Comparison of ENCODE assay signal across 24 cellular contexts in the genomic region with DNA sequence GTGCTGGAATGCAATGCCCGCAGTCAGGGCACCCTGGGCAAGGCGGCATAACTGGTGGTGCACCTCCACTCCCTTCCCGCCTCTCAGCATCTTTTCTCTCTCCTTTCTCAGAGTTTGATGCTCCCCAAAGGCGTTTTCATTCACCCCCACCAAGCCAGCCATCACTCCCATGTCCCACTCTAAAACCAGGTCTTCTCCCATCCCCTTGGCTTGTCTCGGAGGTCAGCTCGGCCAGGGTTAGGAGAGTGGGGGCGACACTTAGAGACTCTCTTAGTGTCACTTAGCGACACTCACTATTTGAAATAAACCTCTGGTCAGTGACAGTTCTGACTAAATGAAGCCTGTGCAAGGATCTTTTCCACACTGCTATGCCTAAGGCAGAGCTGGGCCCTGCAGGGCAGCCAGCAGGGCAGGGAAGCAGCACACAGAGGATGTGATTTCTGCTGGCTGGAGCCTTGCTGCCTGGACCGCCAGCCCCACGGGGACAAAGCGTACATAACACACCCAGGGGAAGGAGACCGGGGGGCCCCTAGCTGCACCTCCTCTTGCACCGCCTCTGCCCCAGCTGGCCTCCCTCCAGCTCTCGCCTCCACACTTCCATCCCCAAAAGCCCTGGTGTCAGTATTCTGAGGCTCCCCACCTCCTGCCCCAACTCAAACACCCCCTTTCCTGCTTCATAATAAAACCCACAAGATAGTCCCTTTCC.
"Had no signal": no experiment of that assay in that cellular context is flagged by ENCODE, and none has a peak within 500 bp of the region (broad histone marks: within the 10 kb centered on the region; RNA-seq: fewer than 3 reads in every experiment).

No MANE protein-coding gene starts in this region.

- H3K27me3 ChIP-seq: thyroid gland had no signal

- H3K9me3 ChIP-seq: breast epithelium, left lung, thyroid gland had no signal

- ATAC-seq: activated CD4-positive, alpha-beta T cell treated with anti-CD3 and anti-CD28 coated beads for 36 hours; activated CD8-positive, alpha-beta memory T cell treated with anti-CD3 and anti-CD28 coated beads, Interleukin-2, amount 10 ng/mL, durations not matched to agents 7 days and 5 days; activated CD8-positive, alpha-beta T cell treated with anti-CD3 and anti-CD28 coated beads, Interleukin-2, amount 10 ng/mL, durations not matched to agents 7 days and 5 days; activated naive CD8-positive, alpha-beta T cell treated with anti-CD3 and anti-CD28 coated beads, Interleukin-2, amount 50 U/mL, for 24 hours; left lung; sciatic nerve; stimulated activated effector memory CD8-positive, alpha-beta T cell treated with anti-CD3 and anti-CD28 coated beads, Interleukin-12 subunit alpha, Interleukin-12 subunit beta, amount 100 ng/mL, for 72 hours had no signal

- H3K4me3 ChIP-seq: breast epithelium, left lung, skin epidermis, thyroid gland had no signal

- DNase-seq: activated CD4-positive, alpha-beta T cell treated with anti-CD3 and anti-CD28 coated beads for 36 hours; activated CD4-positive, CD25-positive, alpha-beta regulatory T cell; activated CD8-positive, alpha-beta memory T cell treated with anti-CD3 and anti-CD28 coated beads, Interleukin-2, amount 10 ng/mL, durations not matched to agents 7 days and 5 days; activated CD8-positive, alpha-beta T cell treated with anti-CD3 and anti-CD28 coated beads, Interleukin-2, amount 10 ng/mL, durations not matched to agents 7 days and 5 days; activated naive CD8-positive, alpha-beta T cell treated with anti-CD3 and anti-CD28 coated beads, Interleukin-2, amount 50 U/mL, for 24 hours; activated T-cell treated with anti-CD3 and anti-CD28 coated beads, Interleukin-2, amount 50 U/mL, for 48 hours; amygdala; dermis blood vessel endothelial cell; effector CD4-positive, alpha-beta T cell; kidney glomerular epithelial cell; left lung; stimulated activated CD4-positive, alpha-beta T cell treated with anti-CD3 and anti-CD28 coated beads, Interleukin-4, amount 100 ng/mL, for 24 hours; thyroid gland had no signal

- H3K9me3 Mint-ChIP-seq: activated naive CD4-positive, alpha-beta T cell treated with anti-CD3 and anti-CD28 coated beads, Interleukin-2, amount 50 U/mL, for 24 hours; activated naive CD8-positive, alpha-beta T cell treated with anti-CD3 and anti-CD28 coated beads, Interleukin-2, amount 50 U/mL, for 24 hours; activated T-helper 2 cell treated with anti-CD3 and anti-CD28 coated beads, Interferon-gamma antibody, Interleukin-2, Interleukin-4, amounts not matched to agents 10 μg/mL and 5 μg/mL and 100 μg/mL, durations not matched to agents 14 hours and 24 hours and 36 hours; central memory CD8-positive, alpha-beta T cell; stimulated activated effector memory CD8-positive, alpha-beta T cell treated with anti-CD3 and anti-CD28 coated beads, Interleukin-12 subunit alpha, Interleukin-12 subunit beta, amount 100 ng/mL, for 72 hours; stimulated activated naive CD8-positive, alpha-beta T cell treated with anti-CD3 and anti-CD28 coated beads, Interleukin-15, Interleukin-2, amounts not matched to agents 100 ng/mL and 50 ng/mL, for 24 hours had no signal

- H3K4me1 ChIP-seq: breast epithelium had no signal

- FAIRE-seq: colon, endometrium, frontal cortex had no signal

- H3K36me3 ChIP-seq: breast epithelium, thyroid gland had no signal

- H3K4me3 Mint-ChIP-seq: activated CD4-positive, alpha-beta T cell treated with anti-CD3 and anti-CD28 coated beads for 36 hours; activated CD8-positive, alpha-beta memory T cell treated with anti-CD3 and anti-CD28 coated beads, Interleukin-2, amount 10 ng/mL, durations not matched to agents 7 days and 5 days; activated CD8-positive, alpha-beta T cell treated with anti-CD3 and anti-CD28 coated beads, Interleukin-2, amount 10 ng/mL, durations not matched to agents 7 days and 5 days; activated naive CD4-positive, alpha-beta T cell treated with anti-CD3 and anti-CD28 coated beads, Interleukin-2, amount 50 U/mL, for 24 hours; activated naive CD8-positive, alpha-beta T cell treated with anti-CD3 and anti-CD28 coated beads, Interleukin-2, amount 50 U/mL, for 24 hours; central memory CD8-positive, alpha-beta T cell; stimulated activated effector memory CD8-positive, alpha-beta T cell treated with anti-CD3 and anti-CD28 coated beads, Interleukin-12 subunit alpha, Interleukin-12 subunit beta, amount 100 ng/mL, for 72 hours; stimulated activated naive CD8-positive, alpha-beta T cell treated with anti-CD3 and anti-CD28 coated beads, Interleukin-15, Interleukin-2, amounts not matched to agents 100 ng/mL and 50 ng/mL, for 24 hours had no signal

- H3K4me1 Mint-ChIP-seq: activated CD4-positive, alpha-beta T cell treated with anti-CD3 and anti-CD28 coated beads for 36 hours; activated CD8-positive, alpha-beta memory T cell treated with anti-CD3 and anti-CD28 coated beads, Interleukin-2, amount 10 ng/mL, durations not matched to agents 7 days and 5 days; central memory CD8-positive, alpha-beta T cell; stimulated activated effector memory CD8-positive, alpha-beta T cell treated with anti-CD3 and anti-CD28 coated beads, Interleukin-12 subunit alpha, Interleukin-12 subunit beta, amount 100 ng/mL, for 72 hours had no signal

- H3K27ac ChIP-seq: breast epithelium, left lung, thyroid gland had no signal

- H3K27ac Mint-ChIP-seq: activated CD4-positive, alpha-beta T cell treated with anti-CD3 and anti-CD28 coated beads for 36 hours; activated CD8-positive, alpha-beta memory T cell treated with anti-CD3 and anti-CD28 coated beads, Interleukin-2, amount 10 ng/mL, durations not matched to agents 7 days and 5 days; activated CD8-positive, alpha-beta T cell treated with anti-CD3 and anti-CD28 coated beads, Interleukin-2, amount 10 ng/mL, durations not matched to agents 7 days and 5 days; activated naive CD4-positive, alpha-beta T cell treated with anti-CD3 and anti-CD28 coated beads, Interleukin-2, amount 50 U/mL, for 24 hours; activated naive CD8-positive, alpha-beta T cell treated with anti-CD3 and anti-CD28 coated beads, Interleukin-2, amount 50 U/mL, for 24 hours; activated T-helper 2 cell treated with anti-CD3 and anti-CD28 coated beads, Interferon-gamma antibody, Interleukin-2, Interleukin-4, amounts not matched to agents 10 μg/mL and 5 μg/mL and 100 μg/mL, durations not matched to agents 14 hours and 24 hours and 36 hours; stimulated activated effector memory CD8-positive, alpha-beta T cell treated with anti-CD3 and anti-CD28 coated beads, Interleukin-12 subunit alpha, Interleukin-12 subunit beta, amount 100 ng/mL, for 72 hours; stimulated activated naive CD8-positive, alpha-beta T cell treated with anti-CD3 and anti-CD28 coated beads, Interleukin-15, Interleukin-2, amounts not matched to agents 100 ng/mL and 50 ng/mL, for 24 hours had no signal

- H3K36me3 Mint-ChIP-seq: activated CD8-positive, alpha-beta memory T cell treated with anti-CD3 and anti-CD28 coated beads, Interleukin-2, amount 10 ng/mL, durations not matched to agents 7 days and 5 days; activated naive CD4-positive, alpha-beta T cell treated with anti-CD3 and anti-CD28 coated beads, Interleukin-2, amount 50 U/mL, for 24 hours; stimulated activated effector memory CD8-positive, alpha-beta T cell treated with anti-CD3 and anti-CD28 coated beads, Interleukin-12 subunit alpha, Interleukin-12 subunit beta, amount 100 ng/mL, for 72 hours had no signal
